In genomic region chr2:119407430-119408220, GRCh38 we compare ENCODE assay signal across 8 cellular contexts. TPM values are rescaled to one million over a fixed set of nuclear protein-coding genes. Genes with fewer than 3 reads are reported as not detected.
DNase-seq lines count a peak whose midpoint lies in the region; ATAC-seq and TF ChIP-seq lines count a peak whose summit lies in the region.

No MANE protein-coding gene starts in this region.

- intact Hi-C loops in activated CD4-positive, alpha-beta T cell treated with anti-CD3 and anti-CD28 coated beads, Interleukin-2, amount 10 ng/mL, durations not matched to agents 24 days and 14 days (cut with micrococcal nuclease) = loop anchor here (1.0 kb wide), 1 partner anchor 69 kb away; no protein-coding TSS in a partner anchor

- H3K27ac Mint-ChIP-seq in activated CD4-positive, alpha-beta T cell treated with anti-CD3 and anti-CD28 coated beads, Interleukin-2, amount 10 ng/mL, durations not matched to agents 24 days and 14 days = no peak overlapping the region

- H3K4me3 Mint-ChIP-seq in activated CD4-positive, alpha-beta T cell treated with anti-CD3 and anti-CD28 coated beads, Interleukin-2, amount 10 ng/mL, durations not matched to agents 24 days and 14 days = no peak overlapping the region

- no peaks in the 10 kb centered on the region for H3K36me3 Mint-ChIP-seq in activated CD4-positive, alpha-beta T cell treated with anti-CD3 and anti-CD28 coated beads, Interleukin-2, amount 10 ng/mL, durations not matched to agents 24 days and 14 days (ENCODE audit: low read depth)

- TF ChIP-seq CTCF in foreskin fibroblast (IDR thresholded peaks at IDR 0.05; ENCODE audit: low read depth, low read length) = peak; percentile 67

- peak; percentile 60 for ATAC-seq in GM21576 (IDR thresholded peaks at IDR 0.05; ENCODE audit: unreplicated experiment)

- no peak overlapping the region for H3K4me3 ChIP-seq in foreskin fibroblast (ENCODE audit: low read depth in 1 of 2, low read length in 2 of 2)

- no peaks in the 10 kb centered on the region for H3K4me1 Mint-ChIP-seq in activated CD4-positive, alpha-beta T cell treated with anti-CD3 and anti-CD28 coated beads, Interleukin-2, amount 10 ng/mL, durations not matched to agents 24 days and 14 days

- DNase-seq in NCI-H446 (lab: John Stamatoyannopoulos, UW) (peak; percentile 38 to 74), NCI-H446 treated with DMSO at 0.1 percent for 48 hours (lab: John Stamatoyannopoulos, UW) (no peak), NCI-H1417 treated with DMSO at 0.1 percent for 48 hours (lab: John Stamatoyannopoulos, UW) (peak; percentile 50), foreskin fibroblast (peak; percentile 27 to 76), non-pigmented ciliary epithelial cell (ENCODE audit: low read depth) (peak; percentile 13), cerebellum (ENCODE audit: low spot score) (no peak)
- peak; percentile 76 for DNase-seq in activated CD4-positive, alpha-beta T cell treated with anti-CD3 and anti-CD28 coated beads, Interleukin-2, amount 10 ng/mL, durations not matched to agents 24 days and 14 days

- no peaks in the 10 kb centered on the region for H3K9me3 Mint-ChIP-seq in activated CD4-positive, alpha-beta T cell treated with anti-CD3 and anti-CD28 coated beads, Interleukin-2, amount 10 ng/mL, durations not matched to agents 24 days and 14 days

- H3K27me3 Mint-ChIP-seq in activated CD4-positive, alpha-beta T cell treated with anti-CD3 and anti-CD28 coated beads, Interleukin-2, amount 10 ng/mL, durations not matched to agents 24 days and 14 days = peaks cover 12% of the 10 kb centered on the region

RNA-seq across cellular contexts. Expression of gene TMEM37, which starts 24.0 kb away (rescaled TPM):
- total RNA-seq in activated CD4-positive, alpha-beta T cell treated with anti-CD3 and anti-CD28 coated beads, Interleukin-2, amount 10 ng/mL, durations not matched to agents 24 days and 14 days = not detected in 2 replicates
- 0.54 TPM for total RNA-seq in cerebellum

RNA-seq across cellular contexts. Expression of gene DBI, which starts 40.8 kb away (rescaled TPM):
- total RNA-seq in activated CD4-positive, alpha-beta T cell treated with anti-CD3 and anti-CD28 coated beads, Interleukin-2, amount 10 ng/mL, durations not matched to agents 24 days and 14 days = 139 and 145 TPM in 2 replicates
- total RNA-seq in cerebellum = 47.8 TPM

RNA-seq across cellular contexts. Expression of gene C2orf76, which starts 41.0 kb away (rescaled TPM):
- total RNA-seq in activated CD4-positive, alpha-beta T cell treated with anti-CD3 and anti-CD28 coated beads, Interleukin-2, amount 10 ng/mL, durations not matched to agents 24 days and 14 days = 10.2 and 11.5 TPM in 2 replicates
- total RNA-seq in cerebellum = 13.2 TPM

Comparison
In these comparisons a context has a peak if more than half of its experiments do, and no peak if none do; other contexts are left out.
1. DNase-seq: peak in NCI-H446 (2 of 2), NCI-H1417 treated with DMSO at 0.1 percent for 48 hours (single experiment), activated CD4-positive, alpha-beta T cell treated with anti-CD3 and anti-CD28 coated beads, Interleukin-2, amount 10 ng/mL, durations not matched to agents 24 days and 14 days (single experiment), foreskin fibroblast (2 of 2) and non-pigmented ciliary epithelial cell (single experiment); none in NCI-H446 treated with DMSO at 0.1 percent for 48 hours (single experiment) and cerebellum (single experiment).